Comparison of ENCODE assay signal across 24 cellular contexts in genomic region chr7:33643497-33643896, GRCh38.
"Had no signal": no experiment of that assay in that cellular context is flagged by ENCODE, and none has a peak within 500 bp of the region (broad histone marks: within the 10 kb centered on the region; RNA-seq: fewer than 3 reads in every experiment).

No MANE protein-coding gene starts in this region.

- H3K36me3 ChIP-seq: gastrocnemius medialis, neural progenitor cell, prostate gland, right lobe of liver, tibial nerve had no signal

- H3K36me3 Mint-ChIP-seq: neural progenitor cell had no signal

- ATAC-seq: gastrocnemius medialis; heart right ventricle; left lobe of liver; mucosa of descending colon; naive thymus-derived CD8-positive, alpha-beta T cell; right lobe of liver; stimulated activated naive B cell treated with anti-CD40 and anti-IgM and Interleukin-4, amounts not matched to agents 10 μg/mL and 1 μg/mL and 100 μg/mL, for 72 hours; stimulated activated naive CD8-positive, alpha-beta T cell treated with anti-CD3 and anti-CD28 coated beads, Interleukin-15, amount 100 ng/mL, for 72 hours had no signal

- H3K9me3 Mint-ChIP-seq: dendritic cell treated with granulocyte-macrophage colony-stimulating factor and Interleukin-4, amounts not matched to agents 40 ng/mL and 50 ng/mL, for 4 days; naive thymus-derived CD8-positive, alpha-beta T cell; neural progenitor cell; stimulated activated naive B cell treated with anti-CD40 and anti-IgM and Interleukin-4, amounts not matched to agents 10 μg/mL and 1 μg/mL and 100 μg/mL, for 72 hours; stimulated activated naive CD8-positive, alpha-beta T cell treated with anti-CD3 and anti-CD28 coated beads, Interleukin-15, amount 100 ng/mL, for 72 hours had no signal

- H3K4me3 ChIP-seq: gastrocnemius medialis, heart right ventricle, mucosa of descending colon, neural progenitor cell, prostate gland, right lobe of liver, spleen, testis, tibial nerve had no signal

- H3K27ac ChIP-seq: gastrocnemius medialis, heart right ventricle, neural progenitor cell, parathyroid adenoma, prostate gland, right lobe of liver, spleen, testis had no signal

- H3K4me3 Mint-ChIP-seq: dendritic cell treated with granulocyte-macrophage colony-stimulating factor and Interleukin-4, amounts not matched to agents 40 ng/mL and 50 ng/mL, for 4 days; naive thymus-derived CD8-positive, alpha-beta T cell; neural progenitor cell; stimulated activated naive B cell treated with anti-CD40 and anti-IgM and Interleukin-4, amounts not matched to agents 10 μg/mL and 1 μg/mL and 100 μg/mL, for 72 hours; stimulated activated naive CD8-positive, alpha-beta T cell treated with anti-CD3 and anti-CD28 coated beads, Interleukin-15, amount 100 ng/mL, for 72 hours had no signal

- H3K27ac Mint-ChIP-seq: dendritic cell treated with granulocyte-macrophage colony-stimulating factor and Interleukin-4, amounts not matched to agents 40 ng/mL and 50 ng/mL, for 4 days; naive thymus-derived CD8-positive, alpha-beta T cell; neural progenitor cell; stimulated activated naive B cell treated with anti-CD40 and anti-IgM and Interleukin-4, amounts not matched to agents 10 μg/mL and 1 μg/mL and 100 μg/mL, for 72 hours had no signal

- H3K27me3 Mint-ChIP-seq: dendritic cell treated with granulocyte-macrophage colony-stimulating factor and Interleukin-4, amounts not matched to agents 40 ng/mL and 50 ng/mL, for 4 days; naive thymus-derived CD8-positive, alpha-beta T cell; stimulated activated naive B cell treated with anti-CD40 and anti-IgM and Interleukin-4, amounts not matched to agents 10 μg/mL and 1 μg/mL and 100 μg/mL, for 72 hours; stimulated activated naive CD8-positive, alpha-beta T cell treated with anti-CD3 and anti-CD28 coated beads, Interleukin-15, amount 100 ng/mL, for 72 hours had no signal

- H3K9me3 ChIP-seq: gastrocnemius medialis, mucosa of descending colon, prostate gland, right lobe of liver, spleen, testis, tibial nerve had no signal

- H3K27me3 ChIP-seq: gastrocnemius medialis, heart right ventricle, neural progenitor cell, right lobe of liver, spleen, testis, tibial nerve had no signal

- DNase-seq: cerebellar nuclear complex; erythroblast; gastrocnemius medialis; heart right ventricle; hypothalamus; islet precursor cell; mammary epithelial cell; mucosa of descending colon; naive thymus-derived CD8-positive, alpha-beta T cell; nucleus accumbens; right lobe of liver; spleen; stimulated activated CD4-positive, alpha-beta T cell treated with anti-CD3 and anti-CD28 coated beads, Interleukin-15, amount 100 ng/mL, for 24 hours; stimulated activated CD4-positive, alpha-beta T cell treated with anti-CD3 and anti-CD28 coated beads, Interleukin-1b, Interleukin-23, amount 100 ng/mL, for 48 hours; stimulated activated CD4-positive, alpha-beta T cell treated with anti-CD3 and anti-CD28 coated beads, Interleukin-4, amount 100 ng/mL, for 24 hours; stimulated activated naive B cell treated with anti-CD40 and anti-IgM and Interleukin-4, amounts not matched to agents 10 μg/mL and 1 μg/mL and 100 μg/mL, for 72 hours; stimulated activated naive CD8-positive, alpha-beta T cell treated with anti-CD3 and anti-CD28 coated beads, Interleukin-15, amount 100 ng/mL, for 72 hours; testis had no signal

- H3K4me1 ChIP-seq: gastrocnemius medialis, parathyroid adenoma, prostate gland, right lobe of liver, spleen, testis had no signal

- H3K4me1 Mint-ChIP-seq: neural progenitor cell; stimulated activated naive B cell treated with anti-CD40 and anti-IgM and Interleukin-4, amounts not matched to agents 10 μg/mL and 1 μg/mL and 100 μg/mL, for 72 hours; stimulated activated naive CD8-positive, alpha-beta T cell treated with anti-CD3 and anti-CD28 coated beads, Interleukin-15, amount 100 ng/mL, for 72 hours had no signal
